In genomic region chr19:2186071-2186846, GRCh38 we compare ENCODE assay signal across 10 cellular contexts. TPM values are rescaled to one million over a fixed set of nuclear protein-coding genes. Genes with fewer than 3 reads are reported as not detected.
DNase-seq lines count a peak whose midpoint lies in the region; ATAC-seq, FAIRE-seq and TF ChIP-seq lines count a peak whose summit lies in the region.
"Had no signal": no experiment of that assay in that cellular context is flagged by ENCODE, and none has a peak within 500 bp of the region (broad histone marks: within the 10 kb centered on the region; RNA-seq: fewer than 3 reads in every experiment).

No MANE protein-coding gene starts in this region.

- intact Hi-C loops in left cardiac atrium (cut with DNase I): no loop called here
- intact Hi-C loops in pancreas (cut with DNase I): no loop called here

- peak overlapping the region; percentile 13 for H3K4me3 ChIP-seq in AG09309 (ENCODE audit: control insufficient read depth, low read depth, low read length)
- H3K4me3 ChIP-seq in astrocyte of the cerebellum (ENCODE audit: low read depth, low read length): no peak overlapping the region
- H3K4me3 ChIP-seq in pancreas: no peak overlapping the region

- H3K9me3 ChIP-seq in pancreas: no peaks in the 10 kb centered on the region

- peak overlapping the region in 1 of 4 donors; percentile 5 for H3K27ac ChIP-seq in pancreas

- H3K36me3 ChIP-seq in pancreas: peaks cover 0 to 24% (median 5%) of the 10 kb centered on the region in 3 donors

- peak; percentile 88 to 93 for ATAC-seq in left cardiac atrium
- peak in 3 of 4 donors; percentile 49 to 74 (median 68) for ATAC-seq in pancreas

- no peaks in the 10 kb centered on the region for H3K4me1 ChIP-seq in pancreas

- FAIRE-seq in pancreas (lab: Jason Lieb, UNC): peak; percentile 66
- FAIRE-seq: RCC 7860 had no signal

- TF ChIP-seq CTCF in AG09309 (IDR thresholded peaks at IDR 0.05; ENCODE audit: control insufficient read depth, insufficient read depth, low read depth, low read length, missing control alignments) (no peak), astrocyte of the cerebellum (IDR thresholded peaks at IDR 0.05; ENCODE audit: low read depth, low read length, missing control alignments) (no peak), pancreas (IDR thresholded peaks at IDR 0.05) (no peak)

- 78 to 80% methylated on average over 28 of the region's 28 CpGs for WGBS in pancreas, 2 donors

- DNase-seq in AG09309 (ENCODE audit: low read depth): peak; percentile 98
- DNase-seq in astrocyte of the cerebellum (ENCODE audit: low read depth): peak; percentile 91
- DNase-seq in left cardiac atrium: peak; percentile 89
- DNase-seq in pancreas: peak in 1 of 6 donors; percentile 34
- DNase-seq in NCI-H146 (lab: John Stamatoyannopoulos, UW): no peak
- DNase-seq in stimulated activated CD4-positive, alpha-beta T cell treated with anti-CD3 and anti-CD28 coated beads, Interleukin-12 subunit alpha, Interleukin-12 subunit beta, amount 100 ng/mL, for 4 hours: no peak
- no peak for DNase-seq in NCI-H2196 treated with DMSO at 0.1 percent for 48 hours (lab: John Stamatoyannopoulos, UW; ENCODE audit: unreplicated experiment)
- DNase-seq in NCI-H1930 (lab: John Stamatoyannopoulos, UW): no peak
- DNase-seq: CD4-positive, CD25-positive, alpha-beta regulatory T cell had no signal

- in situ Hi-C loops in astrocyte of the cerebellum (cut with HindIII; ENCODE audit: low sequenced_read_pairs): loop anchor here (5.0 kb wide), 1 partner anchor 51 kb away; the partner anchor contains the start of genes PLEKHJ1 and SF3A2

- no peaks in the 10 kb centered on the region for H3K27me3 ChIP-seq in pancreas

RNA-seq across cellular contexts. Expression of gene DOT1L, which starts 22.5 kb away (rescaled TPM):
- total RNA-seq in left cardiac atrium (10 to 100 TPM in 1 of 2 donors, 1 to 10 TPM in 1; 9.8 to 16.2 TPM), pancreas (10 to 100 TPM; 11.7 to 20.4 (median 14.5) TPM)
- polyA plus RNA-seq in pancreas: 10 to 100 TPM; 14.4 to 34.4 TPM

RNA-seq across cellular contexts. Expression of gene AP3D1, which starts 34.9 kb away (rescaled TPM):
- total RNA-seq in left cardiac atrium (100 to 1,000 TPM in 1 of 2 donors, 10 to 100 TPM in 1; 80.6 to 128 TPM), pancreas (100 to 1,000 TPM in 1 of 6 donors, 10 to 100 TPM in 5; 75.2 to 105 (median 83.9) TPM)
- polyA plus RNA-seq in pancreas: 100 to 1,000 TPM in 1 of 2 donors, 10 to 100 TPM in 1; 88.3 to 102 TPM

RNA-seq across cellular contexts. Expression of gene PLEKHJ1, which starts 49.9 kb away (rescaled TPM):
- total RNA-seq in left cardiac atrium: 10 to 100 TPM; 45.2 to 45.7 TPM
- total RNA-seq in pancreas: 10 to 100 TPM; 34.3 to 50.8 (median 39.6) TPM
- polyA plus RNA-seq in pancreas: 100 to 1,000 TPM in 1 of 2 donors, 10 to 100 TPM in 1; 90.8 to 101 TPM

RNA-seq across cellular contexts. Expression of gene SF3A2, which starts 50.4 kb away (rescaled TPM):
- total RNA-seq in left cardiac atrium (10 to 100 TPM; 28.8 to 34.4 TPM), pancreas (10 to 100 TPM; 25.0 to 36.1 (median 29.6) TPM)
- polyA plus RNA-seq in pancreas: 10 to 100 TPM; 39.2 to 64.0 TPM

Comparison
In these comparisons a context has a peak if more than half of its experiments do, and no peak if none do; other contexts are left out.
1. DNase-seq: peak in AG09309 (single experiment), astrocyte of the cerebellum (single experiment) and left cardiac atrium (single experiment); none in NCI-H146 (single experiment), stimulated activated CD4-positive, alpha-beta T cell treated with anti-CD3 and anti-CD28 coated beads, Interleukin-12 subunit alpha, Interleukin-12 subunit beta, amount 100 ng/mL, for 4 hours (single experiment), NCI-H2196 treated with DMSO at 0.1 percent for 48 hours (single experiment) and NCI-H1930 (0 of 2).